ENCODE assay signal across 1 cellular context in the genomic region with DNA sequence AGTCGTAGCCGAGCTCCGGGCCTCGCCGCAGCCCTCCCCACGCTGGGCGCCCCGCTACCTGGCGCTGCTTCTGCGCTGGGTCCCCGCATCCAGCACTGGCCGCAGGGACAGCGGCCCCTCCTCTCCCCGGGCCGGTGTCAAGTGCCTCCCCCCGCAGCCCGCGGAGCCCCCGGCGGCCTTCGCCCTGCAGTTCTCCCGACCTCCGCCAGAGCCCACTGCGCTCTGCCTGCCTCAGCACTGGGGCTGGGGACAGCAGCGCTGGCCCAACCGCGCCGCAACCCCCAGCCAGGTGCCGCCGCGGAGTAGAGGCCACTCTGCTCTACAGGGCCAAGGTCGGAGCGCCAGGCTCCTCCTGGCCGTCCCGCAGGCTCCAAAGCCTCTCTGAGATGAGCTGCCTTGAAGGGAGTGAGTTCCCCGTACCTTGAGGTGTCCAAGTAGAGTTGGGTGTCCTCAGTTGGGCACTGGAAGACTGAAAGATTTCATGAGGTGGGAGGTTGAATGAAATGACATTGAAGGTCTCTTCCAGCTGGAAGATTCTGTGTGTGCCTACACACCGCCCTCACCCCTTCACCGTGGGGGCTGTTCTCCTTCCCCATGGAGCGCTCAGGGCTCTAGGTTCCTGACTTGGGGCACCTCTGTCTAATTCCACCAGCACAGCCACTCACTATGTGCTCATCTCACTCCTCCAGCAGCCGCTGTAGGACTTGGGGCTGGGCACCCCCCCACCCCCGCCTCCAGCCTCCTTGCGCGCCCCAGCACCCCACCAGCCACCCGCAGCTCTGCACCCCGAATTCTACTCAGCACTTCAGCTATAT.
A peak's percentile ranks its signal among the peaks of the same experiment; 100 is the strongest.
TF ChIP-seq lines count a peak whose summit lies in the region.

No MANE protein-coding gene starts in this region.

TF ChIP-seq in HepG2, 621 proteins besides CTCF, POLR2A, EP300 and RAD21 (continued from another document and continues in another):
- TF ChIP-seq, protein P1, sequence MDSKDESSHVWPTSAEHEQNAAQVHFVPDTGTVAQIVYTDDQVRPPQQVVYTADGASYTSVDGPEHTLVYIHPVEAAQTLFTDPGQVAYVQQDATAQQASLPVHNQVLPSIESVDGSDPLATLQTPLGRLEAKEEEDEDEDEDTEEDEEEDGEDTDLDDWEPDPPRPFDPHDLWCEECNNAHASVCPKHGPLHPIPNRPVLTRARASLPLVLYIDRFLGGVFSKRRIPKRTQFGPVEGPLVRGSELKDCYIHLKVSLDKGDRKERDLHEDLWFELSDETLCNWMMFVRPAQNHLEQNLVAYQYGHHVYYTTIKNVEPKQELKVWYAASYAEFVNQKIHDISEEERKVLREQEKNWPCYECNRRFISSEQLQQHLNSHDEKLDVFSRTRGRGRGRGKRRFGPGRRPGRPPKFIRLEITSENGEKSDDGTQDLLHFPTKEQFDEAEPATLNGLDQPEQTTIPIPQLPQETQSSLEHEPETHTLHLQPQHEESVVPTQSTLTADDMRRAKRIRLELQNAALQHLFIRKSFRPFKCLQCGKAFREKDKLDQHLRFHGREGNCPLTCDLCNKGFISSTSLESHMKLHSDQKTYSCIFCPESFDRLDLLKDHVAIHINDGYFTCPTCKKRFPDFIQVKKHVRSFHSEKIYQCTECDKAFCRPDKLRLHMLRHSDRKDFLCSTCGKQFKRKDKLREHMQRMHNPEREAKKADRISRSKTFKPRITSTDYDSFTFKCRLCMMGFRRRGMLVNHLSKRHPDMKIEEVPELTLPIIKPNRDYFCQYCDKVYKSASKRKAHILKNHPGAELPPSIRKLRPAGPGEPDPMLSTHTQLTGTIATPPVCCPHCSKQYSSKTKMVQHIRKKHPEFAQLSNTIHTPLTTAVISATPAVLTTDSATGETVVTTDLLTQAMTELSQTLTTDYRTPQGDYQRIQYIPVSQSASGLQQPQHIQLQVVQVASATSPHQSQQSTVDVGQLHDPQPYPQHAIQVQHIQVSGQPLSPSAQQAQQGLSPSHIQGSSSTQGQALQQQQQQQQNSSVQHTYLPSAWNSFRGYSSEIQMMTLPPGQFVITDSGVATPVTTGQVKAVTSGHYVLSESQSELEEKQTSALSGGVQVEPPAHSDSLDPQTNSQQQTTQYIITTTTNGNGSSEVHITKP (CRISPR knock-in tag; IDR thresholded peaks at IDR 0.05; ENCODE audit: low read depth): peak; percentile 83
- TF ChIP-seq, protein P2, sequence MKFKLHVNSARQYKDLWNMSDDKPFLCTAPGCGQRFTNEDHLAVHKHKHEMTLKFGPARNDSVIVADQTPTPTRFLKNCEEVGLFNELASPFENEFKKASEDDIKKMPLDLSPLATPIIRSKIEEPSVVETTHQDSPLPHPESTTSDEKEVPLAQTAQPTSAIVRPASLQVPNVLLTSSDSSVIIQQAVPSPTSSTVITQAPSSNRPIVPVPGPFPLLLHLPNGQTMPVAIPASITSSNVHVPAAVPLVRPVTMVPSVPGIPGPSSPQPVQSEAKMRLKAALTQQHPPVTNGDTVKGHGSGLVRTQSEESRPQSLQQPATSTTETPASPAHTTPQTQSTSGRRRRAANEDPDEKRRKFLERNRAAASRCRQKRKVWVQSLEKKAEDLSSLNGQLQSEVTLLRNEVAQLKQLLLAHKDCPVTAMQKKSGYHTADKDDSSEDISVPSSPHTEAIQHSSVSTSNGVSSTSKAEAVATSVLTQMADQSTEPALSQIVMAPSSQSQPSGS (CRISPR knock-in tag; IDR thresholded peaks at IDR 0.05): peak; percentile 74; the same call in 1 of the 2 replicates
- TF ChIP-seq ZKSCAN1 (IDR thresholded peaks at IDR 0.05; ENCODE audit: low read length) (no peak), ZNF124 (CRISPR knock-in tag; IDR thresholded peaks at IDR 0.05) (peak; percentile 90), MXI1 (IDR thresholded peaks at IDR 0.05; ENCODE audit: borderline replicate concordance, low read depth, low read length) (peak; percentile 68; the same call in 1 of the 3 replicates), ZNF224 (CRISPR knock-in tag; IDR thresholded peaks at IDR 0.05) (no peak), KMT2B (CRISPR knock-in tag; IDR thresholded peaks at IDR 0.05) (peak; percentile 69), ASH2L (IDR thresholded peaks at IDR 0.05; ENCODE audit: insufficient read length, low read depth, low read length) (peak; percentile 47), SPEN (CRISPR knock-in tag; IDR thresholded peaks at IDR 0.05; ENCODE audit: low read depth) (peak; percentile 87), THYN1 (CRISPR knock-in tag; IDR thresholded peaks at IDR 0.05; ENCODE audit: borderline replicate concordance, low read depth) (peak; percentile 63; the same call in 1 of the 2 replicates), TAF1 (CRISPR knock-in tag; IDR thresholded peaks at IDR 0.05) (peak; percentile 46; the same call in 1 of the 2 replicates), ZNF431 (CRISPR knock-in tag; IDR thresholded peaks at IDR 0.05; ENCODE audit: borderline replicate concordance, low read depth) (peak; percentile 90), MAFF (IDR thresholded peaks at IDR 0.05; ENCODE audit: low read depth, low read length) (peak; percentile 14; the same call in 1 of the 2 replicates), KDM2A (CRISPR knock-in tag; IDR thresholded peaks at IDR 0.05; ENCODE audit: borderline replicate concordance, low read depth) (peak; percentile 98), ZNF10 (CRISPR knock-in tag; IDR thresholded peaks at IDR 0.05; ENCODE audit: borderline replicate concordance, low read depth) (no peak), MTF1 (CRISPR knock-in tag; IDR thresholded peaks at IDR 0.05) (no peak), HMG20B (CRISPR knock-in tag; conservative IDR thresholded peaks at IDR 0.05) (peak; percentile 77), PRMT3 (CRISPR knock-in tag; IDR thresholded peaks at IDR 0.05; ENCODE audit: borderline replicate concordance, low read depth) (peak; percentile 28; the same call in 1 of the 2 replicates), KMT2A (CRISPR knock-in tag; IDR thresholded peaks at IDR 0.05) (peak; percentile 86), ZBTB7B (CRISPR knock-in tag; IDR thresholded peaks at IDR 0.05) (peak; percentile 99), MEIS1 (CRISPR knock-in tag; IDR thresholded peaks at IDR 0.05; ENCODE audit: borderline replicate concordance) (0 out of 2 replicates have a peak, but pooled peaks have one; percentile 45), ATF7 (IDR thresholded peaks at IDR 0.05) (no peak), ATF7 (CRISPR knock-in tag; IDR thresholded peaks at IDR 0.05) (peak; percentile 69; the same call in 1 of the 2 replicates), KDM4B (CRISPR knock-in tag; IDR thresholded peaks at IDR 0.05) (peak; percentile 93; the same call in 1 of the 2 replicates), SNRNP70 (IDR thresholded peaks at IDR 0.05; ENCODE audit: low read depth, low read length) (no peak), PHF5A (CRISPR knock-in tag; IDR thresholded peaks at IDR 0.05; ENCODE audit: low read depth, unreplicated experiment) (peak; percentile 48), BRCA1 (CRISPR knock-in tag; IDR thresholded peaks at IDR 0.05) (no peak), TBX2 (CRISPR knock-in tag; IDR thresholded peaks at IDR 0.05; ENCODE audit: borderline replicate concordance) (peak; percentile 85), ZBTB3 (CRISPR knock-in tag; IDR thresholded peaks at IDR 0.05; ENCODE audit: borderline replicate concordance, low read depth) (no peak), ZNF317 (CRISPR knock-in tag; IDR thresholded peaks at IDR 0.05) (peak; percentile 81; the same call in 1 of the 2 replicates), ZSCAN29 (CRISPR knock-in tag; conservative IDR thresholded peaks at IDR 0.05) (0 out of 2 replicates have a peak, but pooled peaks have one; percentile 50), ADNP (CRISPR knock-in tag; IDR thresholded peaks at IDR 0.05) (peak; percentile 75), ELF3 (CRISPR knock-in tag; IDR thresholded peaks at IDR 0.05) (peak; percentile 77), BORCS8-MEF2B (CRISPR knock-in tag; IDR thresholded peaks at IDR 0.05) (peak; percentile 98), HDAC1 (CRISPR knock-in tag; IDR thresholded peaks at IDR 0.05) (peak; percentile 96)
- TF ChIP-seq, protein P3, sequence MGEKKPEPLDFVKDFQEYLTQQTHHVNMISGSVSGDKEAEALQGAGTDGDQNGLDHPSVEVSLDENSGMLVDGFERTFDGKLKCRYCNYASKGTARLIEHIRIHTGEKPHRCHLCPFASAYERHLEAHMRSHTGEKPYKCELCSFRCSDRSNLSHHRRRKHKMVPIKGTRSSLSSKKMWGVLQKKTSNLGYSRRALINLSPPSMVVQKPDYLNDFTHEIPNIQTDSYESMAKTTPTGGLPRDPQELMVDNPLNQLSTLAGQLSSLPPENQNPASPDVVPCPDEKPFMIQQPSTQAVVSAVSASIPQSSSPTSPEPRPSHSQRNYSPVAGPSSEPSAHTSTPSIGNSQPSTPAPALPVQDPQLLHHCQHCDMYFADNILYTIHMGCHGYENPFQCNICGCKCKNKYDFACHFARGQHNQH (CRISPR knock-in tag; IDR thresholded peaks at IDR 0.05): peak; percentile 92
- TF ChIP-seq, protein P4, sequence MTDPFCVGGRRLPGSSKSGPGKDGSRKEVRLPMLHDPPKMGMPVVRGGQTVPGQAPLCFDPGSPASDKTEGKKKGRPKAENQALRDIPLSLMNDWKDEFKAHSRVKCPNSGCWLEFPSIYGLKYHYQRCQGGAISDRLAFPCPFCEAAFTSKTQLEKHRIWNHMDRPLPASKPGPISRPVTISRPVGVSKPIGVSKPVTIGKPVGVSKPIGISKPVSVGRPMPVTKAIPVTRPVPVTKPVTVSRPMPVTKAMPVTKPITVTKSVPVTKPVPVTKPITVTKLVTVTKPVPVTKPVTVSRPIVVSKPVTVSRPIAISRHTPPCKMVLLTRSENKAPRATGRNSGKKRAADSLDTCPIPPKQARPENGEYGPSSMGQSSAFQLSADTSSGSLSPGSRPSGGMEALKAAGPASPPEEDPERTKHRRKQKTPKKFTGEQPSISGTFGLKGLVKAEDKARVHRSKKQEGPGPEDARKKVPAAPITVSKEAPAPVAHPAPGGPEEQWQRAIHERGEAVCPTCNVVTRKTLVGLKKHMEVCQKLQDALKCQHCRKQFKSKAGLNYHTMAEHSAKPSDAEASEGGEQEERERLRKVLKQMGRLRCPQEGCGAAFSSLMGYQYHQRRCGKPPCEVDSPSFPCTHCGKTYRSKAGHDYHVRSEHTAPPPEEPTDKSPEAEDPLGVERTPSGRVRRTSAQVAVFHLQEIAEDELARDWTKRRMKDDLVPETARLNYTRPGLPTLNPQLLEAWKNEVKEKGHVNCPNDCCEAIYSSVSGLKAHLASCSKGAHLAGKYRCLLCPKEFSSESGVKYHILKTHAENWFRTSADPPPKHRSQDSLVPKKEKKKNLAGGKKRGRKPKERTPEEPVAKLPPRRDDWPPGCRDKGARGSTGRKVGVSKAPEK (CRISPR knock-in tag; IDR thresholded peaks at IDR 0.05; ENCODE audit: borderline replicate concordance): peak; percentile 45; the same call in 1 of the 2 replicates
- TF ChIP-seq, protein P5, sequence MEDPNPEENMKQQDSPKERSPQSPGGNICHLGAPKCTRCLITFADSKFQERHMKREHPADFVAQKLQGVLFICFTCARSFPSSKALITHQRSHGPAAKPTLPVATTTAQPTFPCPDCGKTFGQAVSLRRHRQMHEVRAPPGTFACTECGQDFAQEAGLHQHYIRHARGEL (CRISPR knock-in tag; IDR thresholded peaks at IDR 0.05): peak; percentile 86; the same call in 1 of the 2 replicates
- TF ChIP-seq, protein P6, sequence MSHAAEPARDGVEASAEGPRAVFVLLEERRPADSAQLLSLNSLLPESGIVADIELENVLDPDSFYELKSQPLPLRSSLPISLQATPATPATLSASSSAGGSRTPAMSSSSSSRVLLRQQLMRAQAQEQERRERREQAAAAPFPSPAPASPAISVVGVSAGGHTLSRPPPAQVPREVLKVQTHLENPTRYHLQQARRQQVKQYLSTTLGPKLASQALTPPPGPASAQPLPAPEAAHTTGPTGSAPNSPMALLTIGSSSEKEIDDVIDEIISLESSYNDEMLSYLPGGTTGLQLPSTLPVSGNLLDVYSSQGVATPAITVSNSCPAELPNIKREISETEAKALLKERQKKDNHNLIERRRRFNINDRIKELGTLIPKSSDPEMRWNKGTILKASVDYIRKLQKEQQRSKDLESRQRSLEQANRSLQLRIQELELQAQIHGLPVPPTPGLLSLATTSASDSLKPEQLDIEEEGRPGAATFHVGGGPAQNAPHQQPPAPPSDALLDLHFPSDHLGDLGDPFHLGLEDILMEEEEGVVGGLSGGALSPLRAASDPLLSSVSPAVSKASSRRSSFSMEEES (CRISPR knock-in tag; IDR thresholded peaks at IDR 0.05): peak; percentile 88
- TF ChIP-seq, protein P7, sequence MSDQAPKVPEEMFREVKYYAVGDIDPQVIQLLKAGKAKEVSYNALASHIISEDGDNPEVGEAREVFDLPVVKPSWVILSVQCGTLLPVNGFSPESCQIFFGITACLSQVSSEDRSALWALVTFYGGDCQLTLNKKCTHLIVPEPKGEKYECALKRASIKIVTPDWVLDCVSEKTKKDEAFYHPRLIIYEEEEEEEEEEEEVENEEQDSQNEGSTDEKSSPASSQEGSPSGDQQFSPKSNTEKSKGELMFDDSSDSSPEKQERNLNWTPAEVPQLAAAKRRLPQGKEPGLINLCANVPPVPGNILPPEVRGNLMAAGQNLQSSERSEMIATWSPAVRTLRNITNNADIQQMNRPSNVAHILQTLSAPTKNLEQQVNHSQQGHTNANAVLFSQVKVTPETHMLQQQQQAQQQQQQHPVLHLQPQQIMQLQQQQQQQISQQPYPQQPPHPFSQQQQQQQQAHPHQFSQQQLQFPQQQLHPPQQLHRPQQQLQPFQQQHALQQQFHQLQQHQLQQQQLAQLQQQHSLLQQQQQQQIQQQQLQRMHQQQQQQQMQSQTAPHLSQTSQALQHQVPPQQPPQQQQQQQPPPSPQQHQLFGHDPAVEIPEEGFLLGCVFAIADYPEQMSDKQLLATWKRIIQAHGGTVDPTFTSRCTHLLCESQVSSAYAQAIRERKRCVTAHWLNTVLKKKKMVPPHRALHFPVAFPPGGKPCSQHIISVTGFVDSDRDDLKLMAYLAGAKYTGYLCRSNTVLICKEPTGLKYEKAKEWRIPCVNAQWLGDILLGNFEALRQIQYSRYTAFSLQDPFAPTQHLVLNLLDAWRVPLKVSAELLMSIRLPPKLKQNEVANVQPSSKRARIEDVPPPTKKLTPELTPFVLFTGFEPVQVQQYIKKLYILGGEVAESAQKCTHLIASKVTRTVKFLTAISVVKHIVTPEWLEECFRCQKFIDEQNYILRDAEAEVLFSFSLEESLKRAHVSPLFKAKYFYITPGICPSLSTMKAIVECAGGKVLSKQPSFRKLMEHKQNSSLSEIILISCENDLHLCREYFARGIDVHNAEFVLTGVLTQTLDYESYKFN (CRISPR knock-in tag; conservative IDR thresholded peaks at IDR 0.05): peak; percentile 67
- TF ChIP-seq, protein P8, sequence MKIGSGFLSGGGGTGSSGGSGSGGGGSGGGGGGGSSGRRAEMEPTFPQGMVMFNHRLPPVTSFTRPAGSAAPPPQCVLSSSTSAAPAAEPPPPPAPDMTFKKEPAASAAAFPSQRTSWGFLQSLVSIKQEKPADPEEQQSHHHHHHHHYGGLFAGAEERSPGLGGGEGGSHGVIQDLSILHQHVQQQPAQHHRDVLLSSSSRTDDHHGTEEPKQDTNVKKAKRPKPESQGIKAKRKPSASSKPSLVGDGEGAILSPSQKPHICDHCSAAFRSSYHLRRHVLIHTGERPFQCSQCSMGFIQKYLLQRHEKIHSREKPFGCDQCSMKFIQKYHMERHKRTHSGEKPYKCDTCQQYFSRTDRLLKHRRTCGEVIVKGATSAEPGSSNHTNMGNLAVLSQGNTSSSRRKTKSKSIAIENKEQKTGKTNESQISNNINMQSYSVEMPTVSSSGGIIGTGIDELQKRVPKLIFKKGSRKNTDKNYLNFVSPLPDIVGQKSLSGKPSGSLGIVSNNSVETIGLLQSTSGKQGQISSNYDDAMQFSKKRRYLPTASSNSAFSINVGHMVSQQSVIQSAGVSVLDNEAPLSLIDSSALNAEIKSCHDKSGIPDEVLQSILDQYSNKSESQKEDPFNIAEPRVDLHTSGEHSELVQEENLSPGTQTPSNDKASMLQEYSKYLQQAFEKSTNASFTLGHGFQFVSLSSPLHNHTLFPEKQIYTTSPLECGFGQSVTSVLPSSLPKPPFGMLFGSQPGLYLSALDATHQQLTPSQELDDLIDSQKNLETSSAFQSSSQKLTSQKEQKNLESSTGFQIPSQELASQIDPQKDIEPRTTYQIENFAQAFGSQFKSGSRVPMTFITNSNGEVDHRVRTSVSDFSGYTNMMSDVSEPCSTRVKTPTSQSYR (CRISPR knock-in tag; IDR thresholded peaks at IDR 0.05; ENCODE audit: borderline replicate concordance): peak; percentile 91
